ENCODE assay signal across 2 cellular contexts in genomic region chr7:43491123-43491522, GRCh38.
TF ChIP-seq lines count a peak whose summit lies in the region.

No MANE protein-coding gene starts in this region.

TF ChIP-seq in HepG2, 621 proteins besides CTCF, POLR2A, EP300 and RAD21:
- peak; percentile 95 to 96 for TF ChIP-seq MAFK (conservative IDR thresholded peaks at IDR 0.05 in 1 of 2, IDR thresholded peaks at IDR 0.05 in 1 of 2; ENCODE audit: low read length in 2 of 2)
- TF ChIP-seq MAX (IDR thresholded peaks at IDR 0.05) = no peak
- no peak for TF ChIP-seq MIER3 (CRISPR knock-in tag; IDR thresholded peaks at IDR 0.05; ENCODE audit: borderline replicate concordance)
- no peak for TF ChIP-seq KDM2A (CRISPR knock-in tag; IDR thresholded peaks at IDR 0.05; ENCODE audit: borderline replicate concordance, low read depth)
- peak; percentile 96 for TF ChIP-seq MAFF (IDR thresholded peaks at IDR 0.05; ENCODE audit: low read depth, low read length)

TF ChIP-seq in H1, 55 proteins besides CTCF, POLR2A, EP300 and RAD21:
- TF ChIP-seq MAFK (IDR thresholded peaks at IDR 0.05; ENCODE audit: low read depth, low read length) (peak; percentile 68; the same call in 1 of the 2 replicates), YY1 (IDR thresholded peaks at IDR 0.05; ENCODE audit: low read depth, low read length) (no peak)
